14 cellular contexts compared by ENCODE assay signal in genomic region chr2:196970089-196970488, GRCh38.
"Had no signal": no experiment of that assay in that cellular context is flagged by ENCODE, and none has a peak within 500 bp of the region (broad histone marks: within the 10 kb centered on the region; RNA-seq: fewer than 3 reads in every experiment).

No MANE protein-coding gene starts in this region.

- H3K9me3 Mint-ChIP-seq: nephron had no signal

- H3K27me3 ChIP-seq: brain microvascular endothelial cell, heart left ventricle, sigmoid colon, suprapubic skin, upper lobe of left lung had no signal

- H3K4me3 ChIP-seq: heart left ventricle, sigmoid colon, suprapubic skin, upper lobe of left lung had no signal

- H3K27me3 Mint-ChIP-seq: activated naive CD8-positive, alpha-beta T cell had no signal

- H3K27ac ChIP-seq: brain microvascular endothelial cell, heart left ventricle, sigmoid colon, suprapubic skin, upper lobe of left lung had no signal

- H3K27ac Mint-ChIP-seq: activated naive CD8-positive, alpha-beta T cell; endodermal cell; nephron had no signal

- H3K36me3 ChIP-seq: brain microvascular endothelial cell, heart left ventricle, sigmoid colon, suprapubic skin, upper lobe of left lung had no signal

- ATAC-seq: heart left ventricle had no signal

- DNase-seq: activated CD4-positive, alpha-beta T cell treated with anti-CD3 and anti-CD28 coated beads for 1 hour; activated gamma-delta T cell; brain microvascular endothelial cell; endodermal cell; foreskin melanocyte; heart left ventricle; mammary epithelial cell; sigmoid colon; stimulated activated CD4-positive, alpha-beta T cell treated with anti-CD3 and anti-CD28 coated beads, Interleukin-12 subunit alpha, Interleukin-12 subunit beta, amount 100 ng/mL, for 4 hours; stimulated activated naive CD4-positive, alpha-beta T cell treated with Interleukin-2 at 50 U/mL for 16 hours; upper lobe of left lung had no signal

- H3K4me1 ChIP-seq: sigmoid colon, suprapubic skin, upper lobe of left lung had no signal

- H3K4me3 Mint-ChIP-seq: activated naive CD8-positive, alpha-beta T cell; endodermal cell; nephron had no signal

- H3K9me3 ChIP-seq: sigmoid colon, suprapubic skin had no signal
